Comparison of ENCODE assay signal across 9 cellular contexts in genomic region chr9:69376651-69377050, GRCh38. TPM values are rescaled to one million over a fixed set of nuclear protein-coding genes. Genes with fewer than 3 reads are reported as not detected.
DNase-seq lines count a peak whose midpoint lies in the region; ATAC-seq, FAIRE-seq and TF ChIP-seq lines count a peak whose summit lies in the region.
"Had no signal": no experiment of that assay in that cellular context is flagged by ENCODE, and none has a peak within 500 bp of the region (broad histone marks: within the 10 kb centered on the region; RNA-seq: fewer than 3 reads in every experiment).

No MANE protein-coding gene starts in this region.

- no peak for ATAC-seq in GM21529 (IDR thresholded peaks at IDR 0.05; ENCODE audit: unreplicated experiment)
- ATAC-seq in HG02840 (IDR thresholded peaks at IDR 0.05; ENCODE audit: low FRiP score, unreplicated experiment) = no peak

- no peak overlapping the region for H3K4ac ChIP-seq in mesendoderm (ENCODE audit: low read depth, low read length)

- H3K4me1 ChIP-seq in A673 (ENCODE audit: insufficient read depth, low read length, poor library complexity, severe bottlenecking) (no peaks in the 10 kb centered on the region), mesendoderm (ENCODE audit: control insufficient read depth, low read depth, low read length) (peaks cover 2% of the 10 kb centered on the region), small intestine (ENCODE audit: control insufficient read depth in 2 of 2, insufficient read depth in 1 of 2, low read depth in 1 of 2, low read length in 1 of 2) (no peaks in the 10 kb centered on the region)
- H3K4me1 ChIP-seq: A549 had no signal

- H3K79me1 ChIP-seq in mesendoderm (ENCODE audit: low read length) = no peaks in the 10 kb centered on the region

- H3K56ac ChIP-seq in mesendoderm (ENCODE audit: low read length) = no peak overlapping the region

- DNase-seq in A673 (ENCODE audit: low spot score) (peak; percentile 21), MG63 (peak; percentile 78), epithelial cell of esophagus (ENCODE audit: low read depth) (peak; percentile 75), mesendoderm (peak; percentile 76), small intestine (no peak), NCI-H146 treated with DMSO at 0.1 percent for 48 hours (lab: John Stamatoyannopoulos, UW; ENCODE audit: unreplicated experiment) (no peak)

- H3K4me3 ChIP-seq in A673 (ENCODE audit: low read depth, low read length, poor library complexity, severe bottlenecking) (no peak overlapping the region), MG63 (no peak overlapping the region), epithelial cell of esophagus (ENCODE audit: low read length) (no peak overlapping the region), mesendoderm (ENCODE audit: low read length) (no peak overlapping the region), small intestine (ENCODE audit: low read depth in 1 of 2, low read length in 2 of 2) (no peak overlapping the region)
- H3K4me3 ChIP-seq: A549 had no signal

- BruUV-seq in A673 (replicated peaks; lab: Mats Ljungman, UMichigan) = no TSS peak

- CTCF ChIA-PET in A673 (lab: Charles Lee) = interaction anchor here (0.6 kb wide), 1 partner anchor 218 kb away, joined by 4 read pairs; no protein-coding TSS in a partner anchor

- no peak overlapping the region for H2BK5ac ChIP-seq in mesendoderm (ENCODE audit: low read length)

- no peak overlapping the region for H4K8ac ChIP-seq in mesendoderm (ENCODE audit: low read depth, low read length)

- H3K9ac ChIP-seq in mesendoderm (ENCODE audit: low read length) = no peak overlapping the region

- POLR2A ChIA-PET in A673 (lab: Charles Lee; ENCODE audit: low non-redundant PET) = interaction anchor here (0.6 kb wide), 1 partner anchor 14 kb away, joined by 6 read pairs; no protein-coding TSS in a partner anchor

- H3K36me3 ChIP-seq in A673 (ENCODE audit: insufficient read depth, low read length, poor library complexity, severe bottlenecking) = no peaks in the 10 kb centered on the region
- H3K36me3 ChIP-seq in MG63 = no peaks in the 10 kb centered on the region
- peaks cover 3% of the 10 kb centered on the region for H3K36me3 ChIP-seq in mesendoderm (ENCODE audit: control insufficient read depth, insufficient read depth, low read length)
- no peaks in the 10 kb centered on the region for H3K36me3 ChIP-seq in small intestine (ENCODE audit: control insufficient read depth in 2 of 2, insufficient read depth in 2 of 2, low read length in 2 of 2)

- no peak for FAIRE-seq in small intestine (lab: Jason Lieb, UNC)
- FAIRE-seq: A549 had no signal

- no peaks in the 10 kb centered on the region for H3K79me2 ChIP-seq in mesendoderm (ENCODE audit: control insufficient read depth, insufficient read depth, low read length)

- H2BK15ac ChIP-seq in mesendoderm (replicated peaks; ENCODE audit: low read depth) = no peak overlapping the region

- intact Hi-C loops in A673 (cut with micrococcal nuclease; ENCODE audit: unreplicated experiment) = no loop called here

- H3K18ac ChIP-seq in mesendoderm (ENCODE audit: low read length) = no peak overlapping the region

- no peak overlapping the region for H2BK120ac ChIP-seq in mesendoderm (ENCODE audit: low read depth, low read length)

- H4K5ac ChIP-seq in mesendoderm (ENCODE audit: low read length) = no peak overlapping the region

- H3K4me2 ChIP-seq in mesendoderm (ENCODE audit: low read length) = no peak overlapping the region
- H3K4me2 ChIP-seq: A549 had no signal

- H3K27ac ChIP-seq in A673 (ENCODE audit: low read depth, low read length, poor library complexity, severe bottlenecking) = no peak overlapping the region
- no peak overlapping the region for H3K27ac ChIP-seq in mesendoderm (ENCODE audit: low read depth, low read length)
- H3K27ac ChIP-seq in small intestine (ENCODE audit: low read depth in 1 of 2, low read length in 1 of 2) = no peak overlapping the region
- H3K27ac ChIP-seq: A549 had no signal

- no peaks in the 10 kb centered on the region for H3K27me3 ChIP-seq in A673 (replicated peaks; ENCODE audit: insufficient read depth, low read depth, low read length, poor library complexity)
- no peaks in the 10 kb centered on the region for H3K27me3 ChIP-seq in MG63
- H3K27me3 ChIP-seq in mesendoderm (ENCODE audit: insufficient read depth, low read length, poor library complexity) = no peaks in the 10 kb centered on the region
- H3K27me3 ChIP-seq in small intestine (ENCODE audit: control insufficient read depth in 2 of 2, insufficient read depth in 2 of 2, low read length in 2 of 2) = peaks cover 0 to 2% of the 10 kb centered on the region in 2 donors

- TF ChIP-seq CTCF in A673 (conservative IDR thresholded peaks at IDR 0.05; ENCODE audit: low read depth, low read length) (no peak), epithelial cell of esophagus (IDR thresholded peaks at IDR 0.05; ENCODE audit: insufficient read depth, low read depth, low read length, missing control alignments) (no peak)

- H3K23ac ChIP-seq in mesendoderm (ENCODE audit: low read length) = no peak overlapping the region

- H3K9me3 ChIP-seq in A673 (ENCODE audit: low read depth, low read length, poor library complexity, severe bottlenecking) (no peaks in the 10 kb centered on the region), MG63 (no peaks in the 10 kb centered on the region), small intestine (ENCODE audit: control insufficient read depth, low read depth) (no peaks in the 10 kb centered on the region)
- H3K9me3 ChIP-seq: A549 had no signal

- no peak overlapping the region for H2AK5ac ChIP-seq in mesendoderm (ENCODE audit: low read length)

- no CpG with 5 or more reads among the region's 3 CpGs for WGBS in mesendoderm (ENCODE audit: extremely low coverage, insufficient coverage, low lambda C conversion rate)
- WGBS in small intestine, 3 donors = 57 to 75% (median 74%) methylated on average over 3 of the region's 3 CpGs

RNA-seq across cellular contexts. Expression of gene ENTREP1, which starts 51.6 kb away (rescaled TPM):
- total RNA-seq in A673 (2021) = not detected in 2 replicates
- not detected in 2 replicates for total RNA-seq in MG63 (2014; rRNA removed; shearing (Covaris generic); ENCODE audit: low replicate concordance)
- 28.2 TPM for polyA plus RNA-seq in mesendoderm (2013, experiment 1 of 2)
- 28.1 TPM for polyA plus RNA-seq in mesendoderm (2013, experiment 2 of 2)
- polyA plus RNA-seq in small intestine = 1 to 10 TPM in 1 of 3 donors, not detected in 2; 2.1 TPM

Comparison
In these comparisons a context has a peak if more than half of its experiments do, and no peak if none do; other contexts are left out.
1. DNase-seq: peak in A673 (single experiment), MG63 (single experiment), epithelial cell of esophagus (single experiment) and mesendoderm (single experiment); none in small intestine (single experiment) and NCI-H146 treated with DMSO at 0.1 percent for 48 hours (single experiment).